In the genomic region with DNA sequence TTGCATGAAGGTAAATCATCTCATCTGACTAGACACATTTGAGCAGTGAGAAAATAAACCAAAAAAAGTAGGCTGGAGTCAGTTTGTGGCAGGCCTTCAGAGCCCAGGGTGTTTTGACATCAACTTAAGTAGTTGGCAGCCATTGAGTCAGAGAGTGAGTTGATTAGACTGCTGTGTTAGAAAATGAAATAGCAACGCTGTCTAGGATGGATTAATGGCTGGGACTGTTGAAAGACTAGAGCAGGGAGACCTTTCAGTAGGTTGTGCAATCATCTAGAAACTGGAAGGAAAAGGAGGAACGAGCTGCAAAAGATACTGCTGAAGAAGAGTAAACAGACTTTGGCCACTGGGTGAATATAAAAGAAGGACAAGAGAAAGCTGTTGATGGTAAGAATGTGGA, we compare ENCODE assay signal across 13 cellular contexts. TPM values are rescaled to one million over a fixed set of nuclear protein-coding genes. Genes with fewer than 3 reads are reported as not detected.
A peak's percentile ranks its signal among the peaks of the same experiment; 100 is the strongest.
DNase-seq lines count a peak whose midpoint lies in the region; ATAC-seq and TF ChIP-seq lines count a peak whose summit lies in the region.
"Had no signal": no experiment of that assay in that cellular context is flagged by ENCODE, and none has a peak within 500 bp of the region (broad histone marks: within the 10 kb centered on the region; RNA-seq: fewer than 3 reads in every experiment).

No MANE protein-coding gene starts in this region.

- no peaks in the 10 kb centered on the region for H3K27me3 Mint-ChIP-seq in nephron (ENCODE audit: low read depth)
- peaks cover 0 to 21% (median 3%) of the 10 kb centered on the region in 5 donors for H3K27me3 Mint-ChIP-seq in naive thymus-derived CD8-positive, alpha-beta T cell

- H3K27ac Mint-ChIP-seq in nephron: peak overlapping the region; percentile 42 to 84 (median 55)
- H3K27ac Mint-ChIP-seq in naive thymus-derived CD8-positive, alpha-beta T cell: no peak overlapping the region

- no peak for TF ChIP-seq CTCF in AG04450 (IDR thresholded peaks at IDR 0.05; ENCODE audit: low read depth, low read length)
- no peak for TF ChIP-seq CTCF in fibroblast of mammary gland (conservative IDR thresholded peaks at IDR 0.05; ENCODE audit: control insufficient read depth, insufficient read depth, low read depth, low read length)
- TF ChIP-seq CTCF in nephron (IDR thresholded peaks at IDR 0.05; ENCODE audit: unreplicated experiment in 3 of 3): no peak
- no peak for TF ChIP-seq CTCF in GM13976 (IDR thresholded peaks at IDR 0.05; ENCODE audit: borderline replicate concordance, control extremely low read depth, extremely low read depth, insufficient read depth, missing control alignments)

- H3K4me3 ChIP-seq in AG04450 (ENCODE audit: low read depth, low read length): no peak overlapping the region
- no peak overlapping the region for H3K4me3 ChIP-seq in fibroblast of mammary gland (ENCODE audit: control insufficient read depth, low read depth, low read length)
- H3K4me3 ChIP-seq: SK-N-MC had no signal

- peak overlapping the region in 1 of 3 experiments; percentile 0 for H3K4me3 Mint-ChIP-seq in nephron
- H3K4me3 Mint-ChIP-seq in naive thymus-derived CD8-positive, alpha-beta T cell: no peak overlapping the region

- no peaks in the 10 kb centered on the region for H3K9me3 ChIP-seq in AG04450 (ENCODE audit: control insufficient read depth, insufficient read depth, low read length)

- H3K4me1 Mint-ChIP-seq in nephron: peaks cover 72% of the 10 kb centered on the region
- no peaks in the 10 kb centered on the region for H3K4me1 Mint-ChIP-seq in naive thymus-derived CD8-positive, alpha-beta T cell

- POLR2A ChIA-PET in AG04450 (lab: Yijun Ruan, JAX): no interaction called here
- POLR2A ChIA-PET in naive thymus-derived CD8-positive, alpha-beta T cell (lab: Charles Lee): no interaction called here

- peak; percentile 52 for DNase-seq in AG04450 (ENCODE audit: low read depth, low spot score)
- peak; percentile 98 for DNase-seq in NOMO-1 treated with DMSO at 0.1 percent for 48 hours (lab: John Stamatoyannopoulos, UW; ENCODE audit: unreplicated experiment)
- DNase-seq in fibroblast of mammary gland (ENCODE audit: low read depth): peak; percentile 94
- DNase-seq in GM13976 (ENCODE audit: low spot score): no peak
- DNase-seq in naive thymus-derived CD8-positive, alpha-beta T cell: no peak
- DNase-seq in HPDE6-E6E7 (ENCODE audit: extremely low spot score): no peak
- DNase-seq: ACHN; NCI-H2171 treated with DMSO at 0.1 percent for 48 hours; stimulated activated CD4-positive, alpha-beta T cell treated with anti-CD3 and anti-CD28 coated beads, Interleukin-2, amount 100 ng/mL, for 24 hours had no signal

- H3K9me3 Mint-ChIP-seq in nephron: no peaks in the 10 kb centered on the region
- no peaks in the 10 kb centered on the region for H3K9me3 Mint-ChIP-seq in naive thymus-derived CD8-positive, alpha-beta T cell

- ATAC-seq in GM21526 (IDR thresholded peaks at IDR 0.05; ENCODE audit: low FRiP score, unreplicated experiment): no peak
- ATAC-seq in naive thymus-derived CD8-positive, alpha-beta T cell: no peak

- no peaks in the 10 kb centered on the region for H3K27me3 ChIP-seq in AG04450 (ENCODE audit: control insufficient read depth, insufficient read depth, low read length)

- CTCF ChIA-PET in AG04450 (lab: Charles Lee): interaction anchor here (0.6 to 2.6 kb wide), 5 partner anchors 19 to 65 kb away, joined by 3 to 11 read pairs (median 4); no protein-coding TSS in a partner anchor

- no peaks in the 10 kb centered on the region for H3K36me3 Mint-ChIP-seq in nephron (ENCODE audit: low read depth)
- H3K36me3 Mint-ChIP-seq in naive thymus-derived CD8-positive, alpha-beta T cell: no peaks in the 10 kb centered on the region

- H3K27ac ChIP-seq in AG04450 (ENCODE audit: low read depth, low read length): peak overlapping the region; percentile 55
- H3K27ac ChIP-seq: SK-N-MC had no signal

- in situ Hi-C loops in GM13976 (cut with MboI; ENCODE audit: low sequenced_read_pairs, unreplicated experiment): no loop called here

RNA-seq across cellular contexts. Expression of a gene that starts 28.6 kb away (rescaled TPM):
- polyA plus RNA-seq in AG04450 (2011; rRNA removed): 0.15 and 0.16 TPM in 2 replicates
- polyA minus RNA-seq in AG04450 (2011; rRNA and poly(A)+ RNA removed): 0.05 and 0.09 TPM in 2 replicates
- not detected for total RNA-seq in naive thymus-derived CD8-positive, alpha-beta T cell
- not detected for polyA plus RNA-seq in naive thymus-derived CD8-positive, alpha-beta T cell
- total RNA-seq: activated CD8-positive, alpha-beta memory T cell treated with anti-CD3 and anti-CD28 coated beads for 36 hours had no signal

Comparison
In these comparisons a context has a peak if more than half of its experiments do, and no peak if none do; other contexts are left out.
1. DNase-seq: peak in AG04450 (single experiment), NOMO-1 treated with DMSO at 0.1 percent for 48 hours (single experiment) and fibroblast of mammary gland (single experiment); none in GM13976 (single experiment), naive thymus-derived CD8-positive, alpha-beta T cell (0 of 10) and HPDE6-E6E7 (single experiment).
2. H3K27ac Mint-ChIP-seq: peak in nephron (3 of 3); none in naive thymus-derived CD8-positive, alpha-beta T cell (0 of 10).